Comparison of ENCODE assay signal across 8 cellular contexts in genomic region chr19:32346901-32347300, GRCh38. TPM values are rescaled to one million over a fixed set of nuclear protein-coding genes. Genes with fewer than 3 reads are reported as not detected.
A peak's percentile ranks its signal among the peaks of the same experiment; 100 is the strongest.
DNase-seq lines count a peak whose midpoint lies in the region; ATAC-seq, FAIRE-seq and TF ChIP-seq lines count a peak whose summit lies in the region.

No MANE protein-coding gene starts in this region.

- SMC1A ChIA-PET in GM12878 (lab: Charles Lee; ENCODE audit: uncharacterized antibody, unreplicated experiment) = interaction anchor here (0.6 to 1.4 kb wide), 2 partner anchors 10 to 523 kb away, joined by 3 to 6 read pairs; no protein-coding TSS in a partner anchor

- H3K4me3 ChIP-seq in GM12878 = peak overlapping the region; percentile 81
- peak overlapping the region; percentile 85 for H3K4me3 ChIP-seq in mesodermal cell (ENCODE audit: extremely low read depth, insufficient read depth, low read length, poor library complexity, severe bottlenecking)

- H4K20me1 ChIP-seq in GM12878 (ENCODE audit: control insufficient read depth, insufficient read depth) = no peaks in the 10 kb centered on the region

- peaks cover 49% of the 10 kb centered on the region for H3K79me2 ChIP-seq in GM12878 (ENCODE audit: control insufficient read depth, insufficient read depth, low read length)

- TF ChIP-seq EP300 in GM12878 (IDR thresholded peaks at IDR 0.05; ENCODE audit: borderline replicate concordance in 1 of 2, control insufficient read depth in 1 of 2, low read depth in 2 of 2, low read length in 2 of 2) = no peak

- H3K4me1 ChIP-seq in GM12878 (ENCODE audit: control insufficient read depth, insufficient read depth, low read length) = peaks cover 13% of the 10 kb centered on the region
- no peaks in the 10 kb centered on the region for H3K4me1 ChIP-seq in mesodermal cell (ENCODE audit: control insufficient read depth, insufficient read depth, low read length, poor library complexity, severe bottlenecking)

- H3K4me1 Mint-ChIP-seq in stimulated activated naive CD8-positive, alpha-beta T cell treated with anti-CD3 and anti-CD28 coated beads, Interleukin-15, Interleukin-2, amounts not matched to agents 100 ng/mL and 50 ng/mL, for 24 hours (ENCODE audit: low read depth) = peaks cover 58% of the 10 kb centered on the region

- no peak for DNase-seq in stimulated activated naive CD8-positive, alpha-beta T cell treated with anti-CD3 and anti-CD28 coated beads, Interleukin-15, Interleukin-2, amounts not matched to agents 100 U/mL and 50 U/mL, for 24 hours
- DNase-seq in GM12878 (ENCODE audit: low read depth, low spot score) (no peak), SHP77 treated with DMSO at 0.1 percent for 48 hours (lab: John Stamatoyannopoulos, UW) (no peak)
- DNase-seq in stimulated activated CD4-positive, alpha-beta T cell treated with anti-CD3 and anti-CD28 coated beads, Interleukin-4, amount 100 ng/mL, for 4 hours = no peak
- DNase-seq in activated effector memory CD4-positive, alpha-beta T cell treated with Interleukin-2 at 50 U/mL for 16 hours = no peak

- peak overlapping the region; percentile 96 for H3K9ac ChIP-seq in GM12878 (ENCODE audit: control insufficient read depth, insufficient read depth, low read length)

- POLR2A ChIA-PET in GM12878 (lab: Charles Lee) = interaction anchor here (0.6 to 1.2 kb wide), 2 partner anchors 112 to 234 kb away, joined by 3 read pairs; partner anchors contain the start of gene PDCD5

- H3K36me3 Mint-ChIP-seq in stimulated activated naive CD8-positive, alpha-beta T cell treated with anti-CD3 and anti-CD28 coated beads, Interleukin-15, Interleukin-2, amounts not matched to agents 100 ng/mL and 50 ng/mL, for 24 hours (ENCODE audit: low read depth) = peaks cover 43% of the 10 kb centered on the region

- H3K27ac ChIP-seq in GM12878 (ENCODE audit: control insufficient read depth, insufficient read depth) (peak overlapping the region; percentile 79), mesodermal cell (ENCODE audit: low read depth, low read length, severe bottlenecking) (no peak overlapping the region)

- peak overlapping the region; percentile 98 for H3K27ac Mint-ChIP-seq in stimulated activated naive CD8-positive, alpha-beta T cell treated with anti-CD3 and anti-CD28 coated beads, Interleukin-15, Interleukin-2, amounts not matched to agents 100 ng/mL and 50 ng/mL, for 24 hours

- RAD21 ChIA-PET in GM12878 (lab: Charles Lee; ENCODE audit: unreplicated experiment) = no interaction called here

- intact Hi-C loops in GM12878 (cut with micrococcal nuclease; ENCODE audit: unreplicated experiment) = loop anchor here (5.0 kb wide), 2 partner anchors 60 to 235 kb away; partner anchors contain the start of genes DPY19L3 and PDCD5

- H3K27me3 ChIP-seq in GM12878 (replicated peaks in 1 of 2; ENCODE audit: control insufficient read depth in 2 of 2, insufficient read depth in 2 of 2, low read length in 1 of 2) = no peaks in the 10 kb centered on the region

- no peak for ATAC-seq in stimulated activated naive CD8-positive, alpha-beta T cell treated with anti-CD3 and anti-CD28 coated beads, Interleukin-15, Interleukin-2, amounts not matched to agents 100 U/mL and 50 U/mL, for 24 hours
- no peak for ATAC-seq in GM12878
- ATAC-seq in HG03045 (IDR thresholded peaks at IDR 0.05; ENCODE audit: unreplicated experiment) = no peak

- H3K36me3 ChIP-seq in GM12878 (ENCODE audit: control insufficient read depth in 2 of 2, insufficient read depth in 2 of 2, low read length in 1 of 2) (no peaks in the 10 kb centered on the region; a peak in 1 of 4 replicates), mesodermal cell (ENCODE audit: control insufficient read depth, insufficient read depth, low read length) (peaks cover 19% of the 10 kb centered on the region)

- BruUV-seq in GM12878 (replicated peaks; lab: Mats Ljungman, UMichigan) = no TSS peak

- H3K4me2 ChIP-seq in GM12878 (ENCODE audit: control insufficient read depth, insufficient read depth) = peak overlapping the region; percentile 87

- H2AFZ ChIP-seq in GM12878 (ENCODE audit: control insufficient read depth, low read depth, low read length) = no peak overlapping the region

- peak overlapping the region; percentile 99 for H3K4me3 Mint-ChIP-seq in stimulated activated naive CD8-positive, alpha-beta T cell treated with anti-CD3 and anti-CD28 coated beads, Interleukin-15, Interleukin-2, amounts not matched to agents 100 ng/mL and 50 ng/mL, for 24 hours

- H3K9me3 ChIP-seq in GM12878 (replicated peaks; ENCODE audit: control insufficient read depth, insufficient read depth, low read length) = no peaks in the 10 kb centered on the region
- peaks cover 6% of the 10 kb centered on the region for H3K9me3 ChIP-seq in mesodermal cell (ENCODE audit: control insufficient read depth, low read length)

- in situ Hi-C loops in GM12878 (cut with MboI) = loop anchor here (10.0 kb wide), 1 partner anchor 218 kb away; no protein-coding TSS in a partner anchor

- no peak for TF ChIP-seq RAD21 in GM12878 (IDR thresholded peaks at IDR 0.05; ENCODE audit: insufficient read depth, low read depth, low read length)

- CTCF ChIA-PET in GM12878 (lab: Yijun Ruan, JAX) = interaction anchor here (2.1 to 4.3 kb wide), 2 partner anchors 10 to 11 kb away, joined by 10 to 13 read pairs; no protein-coding TSS in a partner anchor

- WGBS in GM12878 (ENCODE audit: insufficient coverage, insufficient replicate concordance, low lambda C conversion rate, missing lambda C conversion rate) = 82% methylated on average over 3 of the region's 3 CpGs
- no CpG with 5 or more reads among the region's 3 CpGs for WGBS in mesodermal cell (ENCODE audit: insufficient coverage in 2 of 2), 2 experiments

- no peaks in the 10 kb centered on the region for H3K27me3 Mint-ChIP-seq in stimulated activated naive CD8-positive, alpha-beta T cell treated with anti-CD3 and anti-CD28 coated beads, Interleukin-15, Interleukin-2, amounts not matched to agents 100 ng/mL and 50 ng/mL, for 24 hours

- TF ChIP-seq POLR2A in GM12878 (IDR thresholded peaks at IDR 0.05; ENCODE audit: low read depth, low read length) = no peak

- H3K9me3 Mint-ChIP-seq in stimulated activated naive CD8-positive, alpha-beta T cell treated with anti-CD3 and anti-CD28 coated beads, Interleukin-15, Interleukin-2, amounts not matched to agents 100 ng/mL and 50 ng/mL, for 24 hours = no peaks in the 10 kb centered on the region

- no peak for FAIRE-seq in GM12878 (lab: Jason Lieb, UNC)

- no peak for TF ChIP-seq CTCF in GM12878 (IDR thresholded peaks at IDR 0.05 in 2 of 3, conservative IDR thresholded peaks at IDR 0.05 in 1 of 3; ENCODE audit: control insufficient read depth in 2 of 3, extremely low read depth in 1 of 3, insufficient read depth in 1 of 3, low read depth in 3 of 3, low read length in 3 of 3)

TF ChIP-seq in GM12878, 131 proteins besides CTCF, POLR2A, EP300 and RAD21 (continues in another document):
- TF ChIP-seq EED (IDR thresholded peaks at IDR 0.05; ENCODE audit: low read depth) (no peak), BCL3 (IDR thresholded peaks at IDR 0.05; ENCODE audit: borderline replicate concordance, insufficient read depth, low read depth, low read length, poor library complexity, severe bottlenecking) (no peak)

RNA-seq across cellular contexts. Expression of gene ZNF507, which starts 1.5 kb away (rescaled TPM):
- total RNA-seq in GM12878 (2013; cell fraction: nucleolus; rRNA removed) = 66.7 and 70.4 TPM in 2 replicates
- 9.4 and 10.6 TPM in 2 replicates for total RNA-seq in GM12878 (2014; rRNA removed)
- total RNA-seq in GM12878 (2014; rRNA removed; fragmentation: Illumina TruSeq; extraction: Trizol) = 10.2 and 11.6 TPM in 2 replicates
- 16.5 and 17.4 TPM in 2 replicates for total RNA-seq in GM12878 (2021)
- polyA plus RNA-seq in GM12878 (2011; ENCODE audit: low read depth) = 6.6 TPM
- polyA plus RNA-seq in GM12878 (2011; rRNA removed) = 18.4 and 21.5 TPM in 2 replicates
- polyA plus RNA-seq in GM12878 (2011; cell fraction: cytosol; rRNA removed) = 8.4 and 8.9 TPM in 2 replicates
- 21.7 and 21.9 TPM in 2 replicates for polyA plus RNA-seq in GM12878 (2011; cell fraction: nucleus; rRNA removed)
- 6.2 and 6.9 TPM in 2 replicates for polyA plus RNA-seq in GM12878 (2012)
- 15.8 and 18.8 TPM in 2 replicates for polyA plus RNA-seq in GM12878 (2014; fragmentation: Illumina TruSeq; extraction: Trizol)
- polyA plus RNA-seq in GM12878 (2014; fragmentation: Nextera tagmentation; extraction: Ambion mirVana) = 1 to 10 TPM; 2.3 to 2.7 TPM
- polyA plus RNA-seq in GM12878 (2014; rRNA removed) = 10.0 and 10.3 TPM in 2 replicates
- 10 to 100 TPM in 1 of 2 experiments, 1 to 10 TPM in 1; 8.3 to 10.0 TPM for polyA plus RNA-seq in GM12878 (2016; fragmentation: Nextera tagmentation; extraction: Ambion mirVana)
- polyA minus RNA-seq in GM12878 (2011; rRNA and poly(A)+ RNA removed) = 21.8 and 37.4 TPM in 2 replicates
- 6.0 and 7.7 TPM in 2 replicates for polyA minus RNA-seq in GM12878 (2011; cell fraction: cytosol; rRNA and poly(A)+ RNA removed)
- 16.9 and 25.1 TPM in 2 replicates for polyA minus RNA-seq in GM12878 (2011; cell fraction: nucleus; rRNA and poly(A)+ RNA removed)
- polyA plus RNA-seq in mesodermal cell (2013, experiment 1 of 2) = 17.5 TPM
- polyA plus RNA-seq in mesodermal cell (2013, experiment 2 of 2) = 16.0 TPM

RNA-seq across cellular contexts. Expression of gene DPY19L3, which starts 58.7 kb away (rescaled TPM):
- total RNA-seq in GM12878 (2013; cell fraction: nucleolus; rRNA removed) = 59.0 and 62.6 TPM in 2 replicates
- total RNA-seq in GM12878 (2014; rRNA removed) = 17.5 and 21.2 TPM in 2 replicates
- total RNA-seq in GM12878 (2014; rRNA removed; fragmentation: Illumina TruSeq; extraction: Trizol) = 11.0 and 11.9 TPM in 2 replicates
- total RNA-seq in GM12878 (2021) = 23.8 and 30.2 TPM in 2 replicates
- polyA plus RNA-seq in GM12878 (2011; ENCODE audit: low read depth) = 5.6 TPM
- polyA plus RNA-seq in GM12878 (2011; rRNA removed) = 15.2 and 19.2 TPM in 2 replicates
- 18.5 and 23.2 TPM in 2 replicates for polyA plus RNA-seq in GM12878 (2011; cell fraction: cytosol; rRNA removed)
- polyA plus RNA-seq in GM12878 (2011; cell fraction: nucleus; rRNA removed) = 68.1 and 95.2 TPM in 2 replicates
- 6.9 and 8.4 TPM in 2 replicates for polyA plus RNA-seq in GM12878 (2012)
- 16.4 and 18.4 TPM in 2 replicates for polyA plus RNA-seq in GM12878 (2014; fragmentation: Illumina TruSeq; extraction: Trizol)
- 1 to 10 TPM; 2.5 to 3.2 TPM for polyA plus RNA-seq in GM12878 (2014; fragmentation: Nextera tagmentation; extraction: Ambion mirVana)
- 24.1 and 29.4 TPM in 2 replicates for polyA plus RNA-seq in GM12878 (2014; rRNA removed)
- polyA plus RNA-seq in GM12878 (2016; fragmentation: Nextera tagmentation; extraction: Ambion mirVana) = 10 to 100 TPM; 10.8 to 12.2 TPM
- polyA minus RNA-seq in GM12878 (2011; rRNA and poly(A)+ RNA removed) = 36.1 and 36.3 TPM in 2 replicates
- polyA minus RNA-seq in GM12878 (2011; cell fraction: cytosol; rRNA and poly(A)+ RNA removed) = 8.0 and 19.9 TPM in 2 replicates
- polyA minus RNA-seq in GM12878 (2011; cell fraction: nucleus; rRNA and poly(A)+ RNA removed) = 32.5 and 55.5 TPM in 2 replicates
- 49.9 TPM for polyA plus RNA-seq in mesodermal cell (2013, experiment 1 of 2)
- 49.6 TPM for polyA plus RNA-seq in mesodermal cell (2013, experiment 2 of 2)
